8 cellular contexts compared by ENCODE assay signal in genomic region chr2:241391892-241392665, GRCh38.
DNase-seq lines count a peak whose midpoint lies in the region; ATAC-seq and TF ChIP-seq lines count a peak whose summit lies in the region.
"Had no signal": no experiment of that assay in that cellular context is flagged by ENCODE, and none has a peak within 500 bp of the region (broad histone marks: within the 10 kb centered on the region; RNA-seq: fewer than 3 reads in every experiment).

No MANE protein-coding gene starts in this region.

- no peak overlapping the region for H3K4me3 ChIP-seq in GM12864 (ENCODE audit: low read depth, low read length)
- no peak overlapping the region for H3K4me3 ChIP-seq in choroid plexus epithelial cell (ENCODE audit: low read depth, low read length)

- ATAC-seq in HG03095 (IDR thresholded peaks at IDR 0.05; ENCODE audit: unreplicated experiment) = no peak
- ATAC-seq in GM21619 (IDR thresholded peaks at IDR 0.05; ENCODE audit: unreplicated experiment) = no peak
- ATAC-seq in GM19395 (IDR thresholded peaks at IDR 0.05; ENCODE audit: unreplicated experiment) = no peak
- ATAC-seq: naive thymus-derived CD8-positive, alpha-beta T cell had no signal

- TF ChIP-seq CTCF in GM12864 (IDR thresholded peaks at IDR 0.05; ENCODE audit: low read depth, low read length, missing control alignments) (peak; percentile 65), LNCAP (IDR thresholded peaks at IDR 0.05) (peak; percentile 28; the same call in 1 of the 2 replicates), choroid plexus epithelial cell (conservative IDR thresholded peaks at IDR 0.05; ENCODE audit: low read depth, low read length) (peak; percentile 62)

- DNase-seq in GM12864 (ENCODE audit: low read depth) = no peak
- peak; percentile 59 for DNase-seq in choroid plexus epithelial cell (ENCODE audit: low read depth)
- peak; percentile 68 for DNase-seq in midbrain (lab: John Stamatoyannopoulos, UW)
